In the genomic region with DNA sequence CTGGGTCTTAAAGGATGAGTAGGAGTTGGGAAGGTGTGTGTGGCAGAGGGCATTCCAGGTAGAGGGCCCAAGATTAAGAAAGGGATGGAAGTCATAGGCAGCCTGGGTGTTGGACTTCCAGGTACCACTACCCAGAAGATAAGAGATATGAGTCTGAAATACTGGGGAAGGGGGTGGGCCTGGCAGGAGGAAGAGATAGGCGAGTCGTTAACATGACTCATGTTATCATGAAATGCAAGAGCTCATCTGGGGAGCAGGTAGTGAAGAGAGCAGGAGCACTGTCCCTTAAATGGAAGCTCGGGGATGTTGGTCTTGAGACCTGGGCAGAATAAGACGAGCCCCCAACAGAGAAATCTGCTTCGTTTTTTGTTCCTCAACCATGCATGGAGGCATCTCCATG, we compare ENCODE assay signal across 1 cellular context.
TF ChIP-seq lines count a peak whose summit lies in the region.

No MANE protein-coding gene starts in this region.

TF ChIP-seq in K562, 482 proteins besides CTCF, POLR2A, EP300 and RAD21 (continued from another document):
- TF ChIP-seq, protein P1, sequence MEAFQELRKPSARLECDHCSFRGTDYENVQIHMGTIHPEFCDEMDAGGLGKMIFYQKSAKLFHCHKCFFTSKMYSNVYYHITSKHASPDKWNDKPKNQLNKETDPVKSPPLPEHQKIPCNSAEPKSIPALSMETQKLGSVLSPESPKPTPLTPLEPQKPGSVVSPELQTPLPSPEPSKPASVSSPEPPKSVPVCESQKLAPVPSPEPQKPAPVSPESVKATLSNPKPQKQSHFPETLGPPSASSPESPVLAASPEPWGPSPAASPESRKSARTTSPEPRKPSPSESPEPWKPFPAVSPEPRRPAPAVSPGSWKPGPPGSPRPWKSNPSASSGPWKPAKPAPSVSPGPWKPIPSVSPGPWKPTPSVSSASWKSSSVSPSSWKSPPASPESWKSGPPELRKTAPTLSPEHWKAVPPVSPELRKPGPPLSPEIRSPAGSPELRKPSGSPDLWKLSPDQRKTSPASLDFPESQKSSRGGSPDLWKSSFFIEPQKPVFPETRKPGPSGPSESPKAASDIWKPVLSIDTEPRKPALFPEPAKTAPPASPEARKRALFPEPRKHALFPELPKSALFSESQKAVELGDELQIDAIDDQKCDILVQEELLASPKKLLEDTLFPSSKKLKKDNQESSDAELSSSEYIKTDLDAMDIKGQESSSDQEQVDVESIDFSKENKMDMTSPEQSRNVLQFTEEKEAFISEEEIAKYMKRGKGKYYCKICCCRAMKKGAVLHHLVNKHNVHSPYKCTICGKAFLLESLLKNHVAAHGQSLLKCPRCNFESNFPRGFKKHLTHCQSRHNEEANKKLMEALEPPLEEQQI (IDR thresholded peaks at IDR 0.05) = no peak
- peak; percentile 79; the same call in 1 of the 2 replicates for TF ChIP-seq SMARCE1 (IDR thresholded peaks at IDR 0.05)
- no peak for TF ChIP-seq PCBP2 (IDR thresholded peaks at IDR 0.05; ENCODE audit: low read depth, low read length, poor library complexity, severe bottlenecking)
- TF ChIP-seq, protein P2, sequence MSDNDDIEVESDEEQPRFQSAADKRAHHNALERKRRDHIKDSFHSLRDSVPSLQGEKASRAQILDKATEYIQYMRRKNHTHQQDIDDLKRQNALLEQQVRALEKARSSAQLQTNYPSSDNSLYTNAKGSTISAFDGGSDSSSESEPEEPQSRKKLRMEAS (CRISPR knock-in tag; IDR thresholded peaks at IDR 0.05) = no peak
- TF ChIP-seq GTF2A2 (tag; IDR thresholded peaks at IDR 0.05) = no peak
- TF ChIP-seq, protein P3, sequence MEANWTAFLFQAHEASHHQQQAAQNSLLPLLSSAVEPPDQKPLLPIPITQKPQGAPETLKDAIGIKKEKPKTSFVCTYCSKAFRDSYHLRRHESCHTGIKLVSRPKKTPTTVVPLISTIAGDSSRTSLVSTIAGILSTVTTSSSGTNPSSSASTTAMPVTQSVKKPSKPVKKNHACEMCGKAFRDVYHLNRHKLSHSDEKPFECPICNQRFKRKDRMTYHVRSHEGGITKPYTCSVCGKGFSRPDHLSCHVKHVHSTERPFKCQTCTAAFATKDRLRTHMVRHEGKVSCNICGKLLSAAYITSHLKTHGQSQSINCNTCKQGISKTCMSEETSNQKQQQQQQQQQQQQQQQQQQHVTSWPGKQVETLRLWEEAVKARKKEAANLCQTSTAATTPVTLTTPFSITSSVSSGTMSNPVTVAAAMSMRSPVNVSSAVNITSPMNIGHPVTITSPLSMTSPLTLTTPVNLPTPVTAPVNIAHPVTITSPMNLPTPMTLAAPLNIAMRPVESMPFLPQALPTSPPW (CRISPR knock-in tag; IDR thresholded peaks at IDR 0.05) = peak; percentile 26; the same call in 1 of the 2 replicates
- TF ChIP-seq NCOA6 (IDR thresholded peaks at IDR 0.05) = no peak
- 0 out of 2 replicates have a peak, but pooled peaks have one; percentile 34 for TF ChIP-seq MBD2 (IDR thresholded peaks at IDR 0.05; ENCODE audit: borderline replicate concordance, low read depth)
